ENCODE assay signal across 19 cellular contexts in genomic region chr10:78899098-78899754, GRCh38.
"Had no signal": no experiment of that assay in that cellular context is flagged by ENCODE, and none has a peak within 500 bp of the region (broad histone marks: within the 10 kb centered on the region; RNA-seq: fewer than 3 reads in every experiment).

No MANE protein-coding gene starts in this region.

- H3K4me1 ChIP-seq: foreskin keratinocyte, vagina had no signal

- H3K27ac ChIP-seq: foreskin keratinocyte had no signal

- H3K9me3 ChIP-seq: tibial artery, vagina had no signal

- H3K36me3 Mint-ChIP-seq: activated naive CD4-positive, alpha-beta T cell treated with anti-CD3 and anti-CD28 coated beads, Interleukin-2, amount 10 ng/mL, durations not matched to agents 7 days and 5 days; immature natural killer cell; naive thymus-derived CD4-positive, alpha-beta T cell had no signal

- H3K27me3 ChIP-seq: foreskin keratinocyte, tibial artery, vagina had no signal

- DNase-seq: activated B cell treated with CpG ODN at 0.5 μM for 24 hours; activated CD4-positive, alpha-beta T cell treated with anti-CD3 and anti-CD28 coated beads for 36 hours; activated CD4-positive, alpha-beta T cell treated with anti-CD3 and anti-CD28 coated beads, Interleukin-2, amount 50 U/mL, for 4 hours; activated naive CD4-positive, alpha-beta T cell treated with anti-CD3 and anti-CD28 coated beads, Interleukin-2, amount 10 ng/mL, durations not matched to agents 7 days and 5 days; caudate nucleus; dermis blood vessel endothelial cell; effector CD8-positive, alpha-beta T cell; erythroblast; foreskin keratinocyte; immature natural killer cell; naive thymus-derived CD4-positive, alpha-beta T cell; stimulated activated CD4-positive, alpha-beta T cell treated with anti-CD3 and anti-CD28 coated beads, Interleukin-12 subunit alpha, Interleukin-12 subunit beta, amount 100 ng/mL, for 4 hours; stimulated activated CD4-positive, alpha-beta T cell treated with anti-CD3 and anti-CD28 coated beads, Interleukin-4, amount 100 ng/mL, for 4 hours; T1000 had no signal

- H3K9me3 Mint-ChIP-seq: activated B cell treated with CpG ODN at 0.5 μM for 24 hours; activated naive CD4-positive, alpha-beta T cell treated with anti-CD3 and anti-CD28 coated beads, Interleukin-2, amount 10 ng/mL, durations not matched to agents 7 days and 5 days; immature natural killer cell; neural crest cell; stimulated activated naive CD8-positive, alpha-beta T cell treated with anti-CD3 and anti-CD28 coated beads, Interleukin-15, Interleukin-2, amounts not matched to agents 100 ng/mL and 50 ng/mL, for 24 hours; T-helper 1 cell treated with Interleukin-12 subunit alpha and Interleukin-12 subunit beta and Interleukin-4 antibody, amounts not matched to agents 30 μg/mL and 1 μg/mL, for 36 hours had no signal

- ATAC-seq: activated CD4-positive, alpha-beta T cell treated with anti-CD3 and anti-CD28 coated beads for 36 hours; foreskin keratinocyte; naive thymus-derived CD4-positive, alpha-beta T cell had no signal

- H3K4me1 Mint-ChIP-seq: activated B cell treated with CpG ODN at 0.5 μM for 24 hours; activated CD4-positive, alpha-beta T cell treated with anti-CD3 and anti-CD28 coated beads for 36 hours; activated naive CD4-positive, alpha-beta T cell treated with anti-CD3 and anti-CD28 coated beads, Interleukin-2, amount 10 ng/mL, durations not matched to agents 7 days and 5 days; immature natural killer cell; naive thymus-derived CD4-positive, alpha-beta T cell had no signal

- H3K4me3 Mint-ChIP-seq: activated B cell treated with CpG ODN at 0.5 μM for 24 hours; activated CD4-positive, alpha-beta T cell treated with anti-CD3 and anti-CD28 coated beads for 36 hours; activated naive CD4-positive, alpha-beta T cell treated with anti-CD3 and anti-CD28 coated beads, Interleukin-2, amount 10 ng/mL, durations not matched to agents 7 days and 5 days; immature natural killer cell; naive thymus-derived CD4-positive, alpha-beta T cell; neural crest cell; stimulated activated naive CD8-positive, alpha-beta T cell treated with anti-CD3 and anti-CD28 coated beads, Interleukin-15, Interleukin-2, amounts not matched to agents 100 ng/mL and 50 ng/mL, for 24 hours; T-helper 1 cell treated with Interleukin-12 subunit alpha and Interleukin-12 subunit beta and Interleukin-4 antibody, amounts not matched to agents 30 μg/mL and 1 μg/mL, for 36 hours had no signal

- H3K27ac Mint-ChIP-seq: activated B cell treated with CpG ODN at 0.5 μM for 24 hours; activated CD4-positive, alpha-beta T cell treated with anti-CD3 and anti-CD28 coated beads for 36 hours; activated naive CD4-positive, alpha-beta T cell treated with anti-CD3 and anti-CD28 coated beads, Interleukin-2, amount 10 ng/mL, durations not matched to agents 7 days and 5 days; immature natural killer cell; naive thymus-derived CD4-positive, alpha-beta T cell; stimulated activated naive CD8-positive, alpha-beta T cell treated with anti-CD3 and anti-CD28 coated beads, Interleukin-15, Interleukin-2, amounts not matched to agents 100 ng/mL and 50 ng/mL, for 24 hours; T-helper 1 cell treated with Interleukin-12 subunit alpha and Interleukin-12 subunit beta and Interleukin-4 antibody, amounts not matched to agents 30 μg/mL and 1 μg/mL, for 36 hours had no signal

- H3K27me3 Mint-ChIP-seq: activated CD4-positive, alpha-beta T cell treated with anti-CD3 and anti-CD28 coated beads for 36 hours; activated naive CD4-positive, alpha-beta T cell treated with anti-CD3 and anti-CD28 coated beads, Interleukin-2, amount 10 ng/mL, durations not matched to agents 7 days and 5 days; stimulated activated naive CD8-positive, alpha-beta T cell treated with anti-CD3 and anti-CD28 coated beads, Interleukin-15, Interleukin-2, amounts not matched to agents 100 ng/mL and 50 ng/mL, for 24 hours had no signal

- H3K36me3 ChIP-seq: tibial artery, vagina had no signal

- H3K4me3 ChIP-seq: tibial artery, vagina had no signal
